Comparison of ENCODE assay signal across 26 cellular contexts in the genomic region with DNA sequence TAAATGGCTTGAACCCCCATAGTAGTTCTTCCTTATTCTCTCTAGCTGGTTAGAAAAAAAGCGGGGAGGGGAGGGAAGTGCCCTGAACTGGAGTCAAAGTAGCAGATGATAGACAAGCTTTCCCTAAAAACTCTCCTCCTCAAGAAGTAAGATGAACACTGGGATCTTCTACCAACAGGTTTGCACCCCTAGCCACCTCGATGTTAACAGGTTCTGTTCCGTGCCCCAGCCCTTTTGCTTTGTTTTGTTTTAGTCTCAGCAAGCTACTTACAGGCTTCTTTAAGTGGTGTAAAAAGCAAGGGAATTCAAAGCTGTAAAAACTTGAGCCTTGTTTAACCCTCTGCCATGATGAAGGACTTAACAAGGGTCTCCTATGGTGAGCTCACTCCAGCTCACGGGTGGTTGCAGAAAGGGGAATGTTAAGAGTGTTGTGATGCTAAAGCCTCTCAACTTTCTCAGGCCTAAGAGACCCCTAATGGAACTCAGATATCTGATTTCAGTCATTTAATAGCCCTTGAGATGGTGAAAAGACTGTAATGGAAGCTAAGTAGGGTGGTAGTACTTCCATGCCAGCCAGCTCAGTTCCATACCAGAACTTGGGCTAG.
A peak's percentile ranks its signal among the peaks of the same experiment; 100 is the strongest.
DNase-seq lines count a peak whose midpoint lies in the region; ATAC-seq and TF ChIP-seq lines count a peak whose summit lies in the region.
"Had no signal": no experiment of that assay in that cellular context is flagged by ENCODE, and none has a peak within 500 bp of the region (broad histone marks: within the 10 kb centered on the region; RNA-seq: fewer than 3 reads in every experiment).

No MANE protein-coding gene starts in this region.

- POLR2A ChIA-PET in CD4-positive, alpha-beta memory T cell (lab: Charles Lee; ENCODE audit: partially characterized antibody): no interaction called here

- H3K4me1 ChIP-seq in HUES64 (ENCODE audit: insufficient read depth, low read length): peaks cover 41% of the 10 kb centered on the region
- peaks cover 6% of the 10 kb centered on the region for H3K4me1 ChIP-seq in CD4-positive, alpha-beta memory T cell (ENCODE audit: insufficient read depth, low read length)

- H3K9me3 Mint-ChIP-seq in activated T-helper 17 cell treated with anti-CD3 and anti-CD28 coated beads, Interleukin-2, amount 50 U/mL, for 72 hours: no peaks in the 10 kb centered on the region
- no peaks in the 10 kb centered on the region for H3K9me3 Mint-ChIP-seq in nephron progenitor cell
- H3K9me3 Mint-ChIP-seq in CD4-positive, alpha-beta memory T cell: no peaks in the 10 kb centered on the region
- H3K9me3 Mint-ChIP-seq: activated T-helper 1 cell treated with anti-CD3 and anti-CD28 coated beads, Interleukin-12 subunit alpha, Interleukin-12 subunit beta, Interleukin-2, Interleukin-4 antibody, amounts not matched to agents 30 ng/mL and 10 ng/mL and 1 ng/mL, durations not matched to agents 14 hours and 24 hours and 36 hours; IgD-negative memory B cell; naive thymus-derived CD4-positive, alpha-beta T cell had no signal

- peak overlapping the region; percentile 59; the same call in 1 of the 2 replicates for H3K27ac ChIP-seq in HUES64 (ENCODE audit: low read depth, low read length)
- no peak overlapping the region for H3K27ac ChIP-seq in CD4-positive, alpha-beta memory T cell (ENCODE audit: low read depth, low read length)
- H3K27ac ChIP-seq: breast epithelium, GM23248, hepatocyte, suprapubic skin, uterus, WERI-Rb-1 had no signal

- no peaks in the 10 kb centered on the region for H3K9me3 ChIP-seq in HUES64 (ENCODE audit: insufficient read depth, low read depth, low read length)
- H3K9me3 ChIP-seq in CD4-positive, alpha-beta memory T cell (ENCODE audit: control insufficient read depth in 1 of 2, low read length in 2 of 2): no peaks in the 10 kb centered on the region
- H3K9me3 ChIP-seq: breast epithelium, Caco-2, suprapubic skin, uterus had no signal

- DNase-seq in NCI-H2227 (lab: John Stamatoyannopoulos, UW; ENCODE audit: unreplicated experiment) (peak; percentile 3), NCI-H2227 treated with DMSO at 0.1 percent for 48 hours (lab: John Stamatoyannopoulos, UW) (no peak), nephron progenitor cell (no peak), T1000 (lab: John Stamatoyannopoulos, UW) (no peak), head of caudate nucleus (no peak)
- DNase-seq in CD4-positive, alpha-beta memory T cell: no peak
- DNase-seq: 8988T; Caco-2; cortex of kidney; GM23248; kidney glomerular epithelial cell; mesenchymal stem cell; naive thymus-derived CD4-positive, alpha-beta T cell; NCI-H2081; NCI-H69; stimulated activated CD4-positive, alpha-beta T cell treated with anti-CD3 and anti-CD28 coated beads, Interleukin-4, amount 100 ng/mL, for 4 hours; T-helper 2 cell; uterus; WERI-Rb-1 had no signal

- no peaks in the 10 kb centered on the region for H3K27me3 ChIP-seq in HUES64 (ENCODE audit: insufficient read depth, low read length)
- H3K27me3 ChIP-seq in CD4-positive, alpha-beta memory T cell (ENCODE audit: insufficient read depth, low read length): no peaks in the 10 kb centered on the region
- H3K27me3 ChIP-seq: breast epithelium, hepatocyte, suprapubic skin, uterus had no signal

- H3K4me1 Mint-ChIP-seq in activated T-helper 17 cell treated with anti-CD3 and anti-CD28 coated beads, Interleukin-2, amount 50 U/mL, for 72 hours: peaks cover 37% of the 10 kb centered on the region
- H3K4me1 Mint-ChIP-seq in nephron progenitor cell: peaks cover 69% of the 10 kb centered on the region
- H3K4me1 Mint-ChIP-seq in CD4-positive, alpha-beta memory T cell: peaks cover 11 to 65% (median 38%) of the 10 kb centered on the region in 4 donors

- H3K27me3 Mint-ChIP-seq in activated T-helper 17 cell treated with anti-CD3 and anti-CD28 coated beads, Interleukin-2, amount 50 U/mL, for 72 hours: no peaks in the 10 kb centered on the region
- H3K27me3 Mint-ChIP-seq in nephron progenitor cell (ENCODE audit: low read depth, poor library complexity): peaks cover 4% of the 10 kb centered on the region
- H3K27me3 Mint-ChIP-seq in CD4-positive, alpha-beta memory T cell: no peaks in the 10 kb centered on the region
- H3K27me3 Mint-ChIP-seq: IgD-negative memory B cell; naive thymus-derived CD4-positive, alpha-beta T cell had no signal

- CTCF ChIA-PET in CD4-positive, alpha-beta memory T cell (lab: Charles Lee; ENCODE audit: partially characterized antibody): no interaction called here

- no peak overlapping the region for H3K4me3 ChIP-seq in HUES64 (ENCODE audit: low read length)
- H3K4me3 ChIP-seq in CD4-positive, alpha-beta memory T cell (ENCODE audit: low read length in 2 of 2): no peak overlapping the region
- H3K4me3 ChIP-seq: breast epithelium, GM23248, hepatocyte, suprapubic skin, uterus had no signal

- no peak for ATAC-seq in activated T-helper 17 cell treated with anti-CD3 and anti-CD28 coated beads, Interleukin-2, amount 50 U/mL, for 72 hours (replicated peaks)
- ATAC-seq: naive thymus-derived CD4-positive, alpha-beta T cell had no signal

- intact Hi-C loops in head of caudate nucleus (cut with DNase I): no loop called here
- intact Hi-C loops in CD4-positive, alpha-beta memory T cell (cut with micrococcal nuclease): loop anchor here (5.0 kb wide), 1 partner anchor 109 kb away; no protein-coding TSS in a partner anchor

- peak overlapping the region; percentile 71 for H3K27ac Mint-ChIP-seq in activated T-helper 17 cell treated with anti-CD3 and anti-CD28 coated beads, Interleukin-2, amount 50 U/mL, for 72 hours
- peak overlapping the region; percentile 92 for H3K27ac Mint-ChIP-seq in nephron progenitor cell
- H3K27ac Mint-ChIP-seq in CD4-positive, alpha-beta memory T cell: peak overlapping the region in 2 of 7 donors; percentile 52 to 67
- H3K27ac Mint-ChIP-seq: activated T-helper 1 cell treated with anti-CD3 and anti-CD28 coated beads, Interleukin-12 subunit alpha, Interleukin-12 subunit beta, Interleukin-2, Interleukin-4 antibody, amounts not matched to agents 30 ng/mL and 10 ng/mL and 1 ng/mL, durations not matched to agents 14 hours and 24 hours and 36 hours; IgD-negative memory B cell; naive thymus-derived CD4-positive, alpha-beta T cell had no signal

- no peak overlapping the region for H3K9ac ChIP-seq in HUES64 (ENCODE audit: low read depth, low read length)
- H3K9ac ChIP-seq: GM23248 had no signal

- H3K36me3 ChIP-seq in HUES64 (ENCODE audit: insufficient read depth, low read length): 0 out of 2 replicates have a peak, but pooled peaks cover 6% of the 10 kb centered on the region
- H3K36me3 ChIP-seq in CD4-positive, alpha-beta memory T cell (ENCODE audit: insufficient read depth, low read length): no peaks in the 10 kb centered on the region
- H3K36me3 ChIP-seq: breast epithelium, uterus had no signal

- 36% methylated on average over 3 of the region's 4 CpGs for WGBS in HUES64

- no peak for TF ChIP-seq CTCF in nephron progenitor cell (IDR thresholded peaks at IDR 0.05)

- H3K36me3 Mint-ChIP-seq in activated T-helper 17 cell treated with anti-CD3 and anti-CD28 coated beads, Interleukin-2, amount 50 U/mL, for 72 hours (ENCODE audit: low read depth): peaks cover 46% of the 10 kb centered on the region
- peaks cover 45% of the 10 kb centered on the region for H3K36me3 Mint-ChIP-seq in nephron progenitor cell (ENCODE audit: low read depth)
- H3K36me3 Mint-ChIP-seq in CD4-positive, alpha-beta memory T cell: peaks cover 30 to 42% of the 10 kb centered on the region in 2 donors

- H3K4me3 Mint-ChIP-seq in activated T-helper 17 cell treated with anti-CD3 and anti-CD28 coated beads, Interleukin-2, amount 50 U/mL, for 72 hours: peak overlapping the region; percentile 28
- H3K4me3 Mint-ChIP-seq in nephron progenitor cell: peak overlapping the region; percentile 42
- H3K4me3 Mint-ChIP-seq in CD4-positive, alpha-beta memory T cell: no peak overlapping the region
- H3K4me3 Mint-ChIP-seq: activated T-helper 1 cell treated with anti-CD3 and anti-CD28 coated beads, Interleukin-12 subunit alpha, Interleukin-12 subunit beta, Interleukin-2, Interleukin-4 antibody, amounts not matched to agents 30 ng/mL and 10 ng/mL and 1 ng/mL, durations not matched to agents 14 hours and 24 hours and 36 hours; IgD-negative memory B cell; naive thymus-derived CD4-positive, alpha-beta T cell had no signal

Comparison
In these comparisons a context has a peak if more than half of its experiments do, and no peak if none do; other contexts are left out.
1. H3K4me3 Mint-ChIP-seq: peak in activated T-helper 17 cell treated with anti-CD3 and anti-CD28 coated beads, Interleukin-2, amount 50 U/mL, for 72 hours (single experiment) and nephron progenitor cell (single experiment); none in CD4-positive, alpha-beta memory T cell (0 of 8).